ENCODE assay signal across 21 cellular contexts in genomic region chr9:134710912-134711311, GRCh38.
DNase-seq lines count a peak whose midpoint lies in the region; ATAC-seq and TF ChIP-seq lines count a peak whose summit lies in the region.
"Had no signal": no experiment of that assay in that cellular context is flagged by ENCODE, and none has a peak within 500 bp of the region (broad histone marks: within the 10 kb centered on the region; RNA-seq: fewer than 3 reads in every experiment).

No MANE protein-coding gene starts in this region.

- no peaks in the 10 kb centered on the region for H3K27me3 Mint-ChIP-seq in activated T-cell treated with anti-CD3 and anti-CD28 coated beads, Interleukin-2, amount 50 U/mL, for 24 hours
- H3K27me3 Mint-ChIP-seq: B cell had no signal

- no peak overlapping the region for H3K9ac ChIP-seq in rectal smooth muscle tissue (ENCODE audit: low read length)
- no peak overlapping the region for H3K9ac ChIP-seq in Karpas-422 (ENCODE audit: low read length)
- H3K9ac ChIP-seq: KMS-11 had no signal

- no peaks in the 10 kb centered on the region for H4K20me1 ChIP-seq in Karpas-422 (ENCODE audit: insufficient read depth, low read depth, low read length)

- H3K4me3 ChIP-seq in right atrium auricular region (no peak overlapping the region), ascending aorta (no peak overlapping the region), rectal smooth muscle tissue (ENCODE audit: low read length) (no peak overlapping the region), vagina (no peak overlapping the region), Karpas-422 (ENCODE audit: low read length) (no peak overlapping the region)
- H3K4me3 ChIP-seq: Peyer's patch had no signal

- H3K36me3 ChIP-seq in right atrium auricular region (no peaks in the 10 kb centered on the region), ascending aorta (no peaks in the 10 kb centered on the region), rectal smooth muscle tissue (ENCODE audit: control insufficient read depth, insufficient read depth, low read length) (no peaks in the 10 kb centered on the region), vagina (no peaks in the 10 kb centered on the region), Karpas-422 (ENCODE audit: insufficient read depth, low read length) (no peaks in the 10 kb centered on the region)
- H3K36me3 ChIP-seq: Peyer's patch had no signal

- no peaks in the 10 kb centered on the region for H3K4me1 Mint-ChIP-seq in activated T-cell treated with anti-CD3 and anti-CD28 coated beads, Interleukin-2, amount 50 U/mL, for 24 hours (ENCODE audit: low read depth)
- H3K4me1 Mint-ChIP-seq: B cell, CD14-positive monocyte had no signal

- H3K79me2 ChIP-seq in Karpas-422 (ENCODE audit: low read length): no peaks in the 10 kb centered on the region

- H3K4me3 Mint-ChIP-seq in activated T-cell treated with anti-CD3 and anti-CD28 coated beads, Interleukin-2, amount 50 U/mL, for 24 hours: no peak overlapping the region
- H3K4me3 Mint-ChIP-seq: B cell, CD14-positive monocyte had no signal

- ATAC-seq in GM18505 (IDR thresholded peaks at IDR 0.05; ENCODE audit: unreplicated experiment): no peak

- intact Hi-C loops in cardiac septum (cut with DNase I): no loop called here
- intact Hi-C loops in ascending aorta (cut with DNase I): no loop called here
- intact Hi-C loops in vagina (cut with DNase I): no loop called here

- no peaks in the 10 kb centered on the region for H3K27me3 ChIP-seq in right atrium auricular region
- no peaks in the 10 kb centered on the region for H3K27me3 ChIP-seq in ascending aorta
- H3K27me3 ChIP-seq in rectal smooth muscle tissue (ENCODE audit: control insufficient read depth, insufficient read depth, low read length): no peaks in the 10 kb centered on the region
- no peaks in the 10 kb centered on the region for H3K27me3 ChIP-seq in vagina
- H3K27me3 ChIP-seq in Karpas-422 (ENCODE audit: low read length): no peaks in the 10 kb centered on the region
- H3K27me3 ChIP-seq: Peyer's patch had no signal

- DNase-seq in right atrium auricular region (ENCODE audit: low spot score) (no peak), cardiac septum (ENCODE audit: low spot score) (no peak), ascending aorta (ENCODE audit: low spot score in 2 of 2) (no peak), vagina (ENCODE audit: extremely low spot score in 2 of 2) (no peak), Karpas-422 (no peak)
- DNase-seq in activated T-cell treated with anti-CD3 and anti-CD28 coated beads, Interleukin-2, amount 50 U/mL, for 24 hours: no peak
- DNase-seq: DMS53, GDM1, IMR-90, NCI-H1105, NCI-H2029 treated with DMSO at 0.1 percent for 48 hours, NCI-H345, NCI-H524 treated with DMSO at 0.1 percent for 48 hours, NCI-H82, Peyer's patch, SIG-M5 had no signal

- no peaks in the 10 kb centered on the region for H3K36me3 Mint-ChIP-seq in activated T-cell treated with anti-CD3 and anti-CD28 coated beads, Interleukin-2, amount 50 U/mL, for 24 hours (ENCODE audit: low read depth)
- H3K36me3 Mint-ChIP-seq: CD14-positive monocyte had no signal

- TF ChIP-seq CTCF in right atrium auricular region (IDR thresholded peaks at IDR 0.05) (no peak), ascending aorta (IDR thresholded peaks at IDR 0.05) (no peak), vagina (IDR thresholded peaks at IDR 0.05) (no peak)

- no peak overlapping the region for H2AFZ ChIP-seq in Karpas-422 (ENCODE audit: low read length)

- no peak overlapping the region for H3K27ac Mint-ChIP-seq in activated T-cell treated with anti-CD3 and anti-CD28 coated beads, Interleukin-2, amount 50 U/mL, for 24 hours
- H3K27ac Mint-ChIP-seq: B cell, CD14-positive monocyte had no signal

- H3K9me3 Mint-ChIP-seq in activated T-cell treated with anti-CD3 and anti-CD28 coated beads, Interleukin-2, amount 50 U/mL, for 24 hours: no peaks in the 10 kb centered on the region

- TF ChIP-seq POLR2A in vagina (IDR thresholded peaks at IDR 0.05): no peak
- TF ChIP-seq POLR2A in GM18505 (IDR thresholded peaks at IDR 0.05; ENCODE audit: borderline replicate concordance, extremely low read depth, insufficient read depth, insufficient read length): no peak

- H3K9me3 ChIP-seq in right atrium auricular region: no peaks in the 10 kb centered on the region
- H3K9me3 ChIP-seq in ascending aorta: no peaks in the 10 kb centered on the region
- H3K9me3 ChIP-seq in vagina: no peaks in the 10 kb centered on the region
- H3K9me3 ChIP-seq in Karpas-422 (ENCODE audit: low read length): no peaks in the 10 kb centered on the region; the same call in 1 of the 2 replicates
- H3K9me3 ChIP-seq: Peyer's patch had no signal

- H3K9me2 ChIP-seq in Karpas-422 (replicated peaks; ENCODE audit: insufficient read depth, low read length): no peaks in the 10 kb centered on the region

- peak overlapping the region; percentile 48 to 86 for H3K27ac ChIP-seq in right atrium auricular region
- H3K27ac ChIP-seq in ascending aorta: peak overlapping the region; percentile 34 to 43
- H3K27ac ChIP-seq in rectal smooth muscle tissue (ENCODE audit: low read depth, low read length): peak overlapping the region; percentile 65
- H3K27ac ChIP-seq in vagina: peak overlapping the region; percentile 94
- no peak overlapping the region for H3K27ac ChIP-seq in Karpas-422 (ENCODE audit: low read length)
- H3K27ac ChIP-seq: KMS-11 had no signal

- no peak overlapping the region for H3K4me2 ChIP-seq in Karpas-422 (ENCODE audit: low read depth, low read length, poor library complexity, severe bottlenecking)
- H3K4me2 ChIP-seq: KMS-11 had no signal

- H3K4me1 ChIP-seq in right atrium auricular region (peaks cover 0 to 46% of the 10 kb centered on the region in 2 donors), ascending aorta (peaks cover 30 to 35% of the 10 kb centered on the region in 2 donors), rectal smooth muscle tissue (ENCODE audit: control insufficient read depth, insufficient read depth, low read length) (peaks cover 57% of the 10 kb centered on the region), vagina (peaks cover 59% of the 10 kb centered on the region), Karpas-422 (ENCODE audit: low read length) (peaks cover 8% of the 10 kb centered on the region; the same call in 1 of the 2 replicates)
